ENCODE assay signal across 8 cellular contexts in the genomic region with DNA sequence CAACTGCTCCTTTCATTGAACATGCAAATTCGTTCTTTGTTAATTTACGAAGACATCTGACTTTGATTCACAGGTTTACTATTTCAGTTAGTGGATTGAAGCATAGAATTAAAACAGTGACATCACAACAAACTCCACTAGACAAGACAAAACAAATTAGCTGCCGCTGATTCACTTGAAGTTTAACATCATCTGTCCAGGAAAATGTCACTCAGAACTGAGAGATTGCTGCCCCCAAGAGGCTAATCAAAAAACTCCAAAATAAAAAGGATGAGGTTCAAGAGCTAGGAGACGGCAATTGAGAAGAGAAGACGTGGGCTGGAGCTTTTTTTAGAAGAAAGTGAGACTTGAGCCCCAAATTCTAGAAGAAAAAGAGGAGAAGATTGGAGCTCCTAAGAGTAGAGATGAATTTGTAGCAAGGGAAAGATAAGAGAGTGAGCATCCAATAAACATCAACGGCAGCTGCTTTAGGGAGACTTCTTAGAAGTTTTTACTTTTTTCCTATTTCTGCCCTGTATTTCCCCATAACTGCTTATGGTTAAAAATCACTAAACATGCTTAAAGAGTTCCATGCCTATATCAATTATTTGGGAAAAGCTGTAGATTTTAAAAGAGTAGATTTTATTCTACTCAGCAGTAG. TPM values are rescaled to one million over a fixed set of nuclear protein-coding genes. Genes with fewer than 3 reads are reported as not detected.
A peak's percentile ranks its signal among the peaks of the same experiment; 100 is the strongest.
DNase-seq lines count a peak whose midpoint lies in the region; ATAC-seq, FAIRE-seq and TF ChIP-seq lines count a peak whose summit lies in the region.

No MANE protein-coding gene starts in this region.

- H4K8ac ChIP-seq in H1 (ENCODE audit: extremely low read depth, insufficient read depth, low read length) = no peak overlapping the region

- no peak overlapping the region for H3K4me3 ChIP-seq in H1 (ENCODE audit: extremely low read depth in 1 of 4, insufficient read depth in 2 of 4, low read depth in 3 of 4, low read length in 4 of 4)

- 56% methylated on average over 6 of the region's 6 CpGs; no CpG with 5 or more reads in 1 of the 2 experiments for WGBS in H1 (ENCODE audit: extremely low coverage in 1 of 2, insufficient coverage in 1 of 2, insufficient read length in 1 of 2, insufficient replicate concordance in 2 of 2, low coverage in 1 of 2, low lambda C conversion rate in 2 of 2, missing lambda C conversion rate in 1 of 2), 2 experiments

- no peak overlapping the region for H3K9ac ChIP-seq in H1 (replicated peaks in 1 of 4; ENCODE audit: extremely low read depth in 1 of 4, low read depth in 3 of 4, low read length in 3 of 4)

- H3K36me3 Mint-ChIP-seq in nephron progenitor cell (ENCODE audit: low read depth) = no peaks in the 10 kb centered on the region

- TF ChIP-seq RAD21 in H1 (IDR thresholded peaks at IDR 0.05 in 1 of 2, conservative IDR thresholded peaks at IDR 0.05 in 1 of 2; ENCODE audit: low read depth in 2 of 2, low read length in 2 of 2) = peak; percentile 78 to 85

- H2AK5ac ChIP-seq in H1 (ENCODE audit: low read depth, low read length) = no peak overlapping the region

- no peaks in the 10 kb centered on the region for H3K4me1 ChIP-seq in H1 (replicated peaks in 1 of 4; ENCODE audit: control insufficient read depth in 3 of 4, insufficient read depth in 4 of 4, low read length in 3 of 4)

- TF ChIP-seq CTCF in H1 (IDR thresholded peaks at IDR 0.05; ENCODE audit: control extremely low read depth in 1 of 3, insufficient read depth in 1 of 3, low read depth in 1 of 3, low read length in 3 of 3) (peak in 2 of 3 experiments; percentile 45 to 52; a peak in 2 of 4 replicates), nephron progenitor cell (IDR thresholded peaks at IDR 0.05) (peak; percentile 36)

- no peak overlapping the region for H2BK20ac ChIP-seq in H1 (ENCODE audit: low read length)

- H2BK12ac ChIP-seq in H1 (ENCODE audit: low read depth, low read length) = no peak overlapping the region

- no peaks in the 10 kb centered on the region for H4K20me1 ChIP-seq in H1 (replicated peaks in 1 of 2; ENCODE audit: control insufficient read depth in 1 of 2, insufficient read depth in 2 of 2, low read length in 2 of 2)

- no peak overlapping the region for H2BK120ac ChIP-seq in H1 (replicated peaks; ENCODE audit: low read depth, low read length)

- no peak overlapping the region for H4K5ac ChIP-seq in H1 (ENCODE audit: insufficient read length, low read depth, low read length)

- no peak overlapping the region for H3K14ac ChIP-seq in H1 (ENCODE audit: insufficient read length)

- no peak overlapping the region for H3K4ac ChIP-seq in H1 (replicated peaks; ENCODE audit: insufficient read length, low read depth, low read length)

- no peak overlapping the region for H3K23ac ChIP-seq in H1 (ENCODE audit: insufficient read length)

- no peak overlapping the region for H3K56ac ChIP-seq in H1 (replicated peaks; ENCODE audit: insufficient read length, low read depth, low read length)

- H3K27me3 ChIP-seq in H1 (replicated peaks in 1 of 4; ENCODE audit: control insufficient read depth in 3 of 4, extremely low read depth in 1 of 4, insufficient read depth in 3 of 4, low read length in 3 of 4) = no peaks in the 10 kb centered on the region

- H3K4me2 ChIP-seq in H1 (ENCODE audit: insufficient read depth in 1 of 2, low read depth in 2 of 2, low read length in 2 of 2) = no peak overlapping the region

- peaks cover 5% of the 10 kb centered on the region for H3K4me1 Mint-ChIP-seq in nephron progenitor cell

- H3K79me1 ChIP-seq in H1 (ENCODE audit: low read depth, low read length) = no peaks in the 10 kb centered on the region

- no peaks in the 10 kb centered on the region for H3K23me2 ChIP-seq in H1 (ENCODE audit: low read depth, low read length)

- POLR2A ChIA-PET in H1 (lab: Charles Lee; ENCODE audit: partially characterized antibody) = no interaction called here

- H3K27ac ChIP-seq in H1 (ENCODE audit: low read depth, low read length) = no peak overlapping the region

- TF ChIP-seq POLR2A in H1 (IDR thresholded peaks at IDR 0.05; ENCODE audit: control extremely low read depth in 1 of 2, low read depth in 2 of 2, low read length in 2 of 2) = no peak

- H3K9me3 Mint-ChIP-seq in nephron progenitor cell = no peaks in the 10 kb centered on the region

- H3K79me2 ChIP-seq in H1 (ENCODE audit: control insufficient read depth in 1 of 2, insufficient read depth in 2 of 2, low read length in 2 of 2) = no peaks in the 10 kb centered on the region

- FAIRE-seq in HTR-8/SVneo (lab: Jason Lieb, UNC) = no peak
- peak; percentile 83 for FAIRE-seq in H1 (lab: Jason Lieb, UNC)

- no peak overlapping the region for H4K91ac ChIP-seq in H1 (replicated peaks; ENCODE audit: insufficient read length, low read length)

- CTCF ChIA-PET in H1 (lab: Charles Lee; ENCODE audit: partially characterized antibody) = interaction anchor here (0.6 to 2.4 kb wide), 43 partner anchors 10 to 1411 kb away, joined by 3 to 23 read pairs (median 4); no protein-coding TSS in a partner anchor

- H3K27me3 Mint-ChIP-seq in nephron progenitor cell (ENCODE audit: low read depth, poor library complexity) = no peaks in the 10 kb centered on the region

- no peaks in the 10 kb centered on the region for H3K36me3 ChIP-seq in H1 (ENCODE audit: control insufficient read depth in 2 of 4, insufficient read depth in 4 of 4, low read length in 3 of 4)

- no peaks in the 10 kb centered on the region for H3K9me3 ChIP-seq in H1 (ENCODE audit: insufficient read depth in 2 of 2, low read depth in 1 of 2, low read length in 1 of 2)

- peak; percentile 67 for ATAC-seq in GM18909 (IDR thresholded peaks at IDR 0.05; ENCODE audit: poor library complexity, unreplicated experiment)
- ATAC-seq in HG02678 (IDR thresholded peaks at IDR 0.05; ENCODE audit: unreplicated experiment) = no peak

- no peak for TF ChIP-seq EP300 in H1 (IDR thresholded peaks at IDR 0.05; ENCODE audit: borderline replicate concordance in 1 of 2, low read depth in 2 of 2, low read length in 2 of 2)

- DNase-seq in DMS 273 treated with DMSO at 0.1 percent for 48 hours (lab: John Stamatoyannopoulos, UW) = peak; percentile 17
- DNase-seq in HTR-8/SVneo (ENCODE audit: insufficient read length, low spot score) = peak; percentile 11
- DNase-seq in OCI-M2 (lab: John Stamatoyannopoulos, UW; ENCODE audit: unreplicated experiment) = peak; percentile 6
- no peak for DNase-seq in H1 (ENCODE audit: low read depth in 1 of 2, low spot score in 2 of 2)
- DNase-seq in nephron progenitor cell = no peak
- DNase-seq in activated naive CD4-positive, alpha-beta T cell treated with anti-CD3 and anti-CD28 coated beads, Interleukin-2, amount 50 U/mL, for 16 hours = no peak

- H2BK15ac ChIP-seq in H1 (ENCODE audit: low read length) = no peak overlapping the region

- 0 out of 2 replicates have a peak overlapping the region, but pooled peaks have one; percentile 68 for H2AFZ ChIP-seq in H1 (ENCODE audit: low read length)

- no peak overlapping the region for H2BK5ac ChIP-seq in H1 (ENCODE audit: low read depth, low read length)

- H3K18ac ChIP-seq in H1 (ENCODE audit: extremely low read depth, low read length) = no peak overlapping the region

- no peak overlapping the region for H3K4me3 Mint-ChIP-seq in nephron progenitor cell

- H3K27ac Mint-ChIP-seq in nephron progenitor cell = no peak overlapping the region

TF ChIP-seq in H1, 55 proteins besides CTCF, POLR2A, EP300 and RAD21 (continues in another document):
- no peak for TF ChIP-seq SUZ12 (IDR thresholded peaks at IDR 0.05; ENCODE audit: low read length)
- no peak for TF ChIP-seq NRF1 (IDR thresholded peaks at IDR 0.05; ENCODE audit: low read depth, low read length)
- TF ChIP-seq YY1 (IDR thresholded peaks at IDR 0.05; ENCODE audit: low read depth, low read length) = no peak
- no peak for TF ChIP-seq TAF7 (optimal IDR thresholded peaks at IDR 0.05; ENCODE audit: borderline replicate concordance, low read depth, low read length)
- TF ChIP-seq CBX8 (IDR thresholded peaks at IDR 0.05; ENCODE audit: borderline replicate concordance, low read depth, low read length) = no peak
- no peak for TF ChIP-seq POLR2AphosphoS5 (IDR thresholded peaks at IDR 0.05; ENCODE audit: low read depth, low read length)
- TF ChIP-seq, protein P1, sequence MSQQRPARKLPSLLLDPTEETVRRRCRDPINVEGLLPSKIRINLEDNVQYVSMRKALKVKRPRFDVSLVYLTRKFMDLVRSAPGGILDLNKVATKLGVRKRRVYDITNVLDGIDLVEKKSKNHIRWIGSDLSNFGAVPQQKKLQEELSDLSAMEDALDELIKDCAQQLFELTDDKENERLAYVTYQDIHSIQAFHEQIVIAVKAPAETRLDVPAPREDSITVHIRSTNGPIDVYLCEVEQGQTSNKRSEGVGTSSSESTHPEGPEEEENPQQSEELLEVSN (IDR thresholded peaks at IDR 0.05) = no peak
- no peak for TF ChIP-seq BCL11A (IDR thresholded peaks at IDR 0.05; ENCODE audit: low read depth in 2 of 2, low read length in 2 of 2)
- TF ChIP-seq TAF1 (IDR thresholded peaks at IDR 0.05; ENCODE audit: low read depth, low read length) = no peak
- no peak for TF ChIP-seq HDAC6 (IDR thresholded peaks at IDR 0.05; ENCODE audit: low read depth, low read length)
- no peak for TF ChIP-seq RXRA (IDR thresholded peaks at IDR 0.05; ENCODE audit: insufficient read depth, low read depth, low read length)
- no peak for TF ChIP-seq BACH1 (IDR thresholded peaks at IDR 0.05; ENCODE audit: low read length)
- TF ChIP-seq, protein P2, sequence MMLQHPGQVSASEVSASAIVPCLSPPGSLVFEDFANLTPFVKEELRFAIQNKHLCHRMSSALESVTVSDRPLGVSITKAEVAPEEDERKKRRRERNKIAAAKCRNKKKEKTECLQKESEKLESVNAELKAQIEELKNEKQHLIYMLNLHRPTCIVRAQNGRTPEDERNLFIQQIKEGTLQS (IDR thresholded peaks at IDR 0.05; ENCODE audit: insufficient read depth, low read depth, low read length) = no peak
- TF ChIP-seq KDM1A (IDR thresholded peaks at IDR 0.05; ENCODE audit: borderline replicate concordance, low read length) = no peak

RNA-seq across cellular contexts. Expression of a gene that starts 40.8 kb away (rescaled TPM):
- 80.4 and 85.7 TPM in 2 replicates for total RNA-seq in H1 (2021; fragmentation: NEBNext Ultra II Directional; extraction: Animal tissue kit (Norgen Biotek cat#: 25700))
- polyA plus RNA-seq in H1 (2011; rRNA removed) = 10.7 and 15.9 TPM in 2 replicates
- 26.0 TPM for polyA plus RNA-seq in H1 (2011; cell fraction: cytosol; rRNA removed)
- 20.4 TPM for polyA plus RNA-seq in H1 (2011; cell fraction: nucleus; rRNA removed)
- polyA plus RNA-seq in H1 (2012, experiment 1 of 2) = 28.4 to 63.1 TPM (median 40.4 TPM) in 4 replicates
- polyA plus RNA-seq in H1 (2012, experiment 2 of 2) = 2.9 TPM
- polyA plus RNA-seq in H1 (2013, experiment 1 of 2) = 60.1 TPM
- polyA plus RNA-seq in H1 (2013, experiment 2 of 2) = 54.8 TPM
- 60.4 and 76.8 TPM in 2 replicates for polyA minus RNA-seq in H1 (2011; rRNA and poly(A)+ RNA removed)
- polyA minus RNA-seq in H1 (2011; cell fraction: cytosol; rRNA and poly(A)+ RNA removed) = 36.3 TPM
- 98.6 TPM for polyA minus RNA-seq in H1 (2011; cell fraction: nucleus; rRNA and poly(A)+ RNA removed)

Comparison
In these comparisons a context has a peak if more than half of its experiments do, and no peak if none do; other contexts are left out.
1. DNase-seq: peak in DMS 273 treated with DMSO at 0.1 percent for 48 hours (single experiment), HTR-8/SVneo (single experiment) and OCI-M2 (single experiment); none in H1 (0 of 2), nephron progenitor cell (single experiment) and activated naive CD4-positive, alpha-beta T cell treated with anti-CD3 and anti-CD28 coated beads, Interleukin-2, amount 50 U/mL, for 16 hours (single experiment).